In the genomic region with DNA sequence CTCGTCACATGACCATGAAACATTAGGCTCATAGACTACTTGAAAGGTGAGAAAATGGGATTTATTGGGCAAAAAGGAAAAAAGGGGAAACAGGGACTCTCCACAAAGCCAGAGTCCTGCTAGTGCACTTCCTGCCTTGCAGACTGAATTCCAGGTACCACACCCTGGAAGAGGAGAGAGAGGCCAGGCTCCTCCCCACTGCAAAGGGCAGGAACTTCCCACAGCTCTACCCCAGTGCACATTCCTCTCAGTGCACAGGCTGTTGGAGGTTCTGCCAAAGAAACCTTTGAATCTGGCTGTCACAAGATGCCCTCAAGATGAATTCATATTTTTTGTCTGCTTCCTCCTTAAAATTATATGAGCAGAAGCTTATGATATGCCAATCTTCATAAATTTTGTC, we compare ENCODE assay signal across 2 cellular contexts.
TF ChIP-seq lines count a peak whose summit lies in the region.

No MANE protein-coding gene starts in this region.

TF ChIP-seq in GM23338, 12 proteins besides CTCF, POLR2A, EP300 and RAD21 (continues in another document):
- TF ChIP-seq JUNB (IDR thresholded peaks at IDR 0.05; ENCODE audit: unreplicated experiment) (no peak), EZH2 (IDR thresholded peaks at IDR 0.05; ENCODE audit: low read depth, unreplicated experiment) (no peak), CREB1 (CRISPR knock-in tag; IDR thresholded peaks at IDR 0.05; ENCODE audit: low read depth) (no peak), ZNF114 (CRISPR knock-in tag; IDR thresholded peaks at IDR 0.05) (no peak), EZH2phosphoT487 (IDR thresholded peaks at IDR 0.05; ENCODE audit: unreplicated experiment) (no peak), STAT1 (IDR thresholded peaks at IDR 0.05; ENCODE audit: unreplicated experiment) (no peak), NANOG (IDR thresholded peaks at IDR 0.05; ENCODE audit: borderline replicate concordance) (no peak), POLR2AphosphoS5 (IDR thresholded peaks at IDR 0.05; ENCODE audit: low read depth) (no peak)
- TF ChIP-seq, protein P1, sequence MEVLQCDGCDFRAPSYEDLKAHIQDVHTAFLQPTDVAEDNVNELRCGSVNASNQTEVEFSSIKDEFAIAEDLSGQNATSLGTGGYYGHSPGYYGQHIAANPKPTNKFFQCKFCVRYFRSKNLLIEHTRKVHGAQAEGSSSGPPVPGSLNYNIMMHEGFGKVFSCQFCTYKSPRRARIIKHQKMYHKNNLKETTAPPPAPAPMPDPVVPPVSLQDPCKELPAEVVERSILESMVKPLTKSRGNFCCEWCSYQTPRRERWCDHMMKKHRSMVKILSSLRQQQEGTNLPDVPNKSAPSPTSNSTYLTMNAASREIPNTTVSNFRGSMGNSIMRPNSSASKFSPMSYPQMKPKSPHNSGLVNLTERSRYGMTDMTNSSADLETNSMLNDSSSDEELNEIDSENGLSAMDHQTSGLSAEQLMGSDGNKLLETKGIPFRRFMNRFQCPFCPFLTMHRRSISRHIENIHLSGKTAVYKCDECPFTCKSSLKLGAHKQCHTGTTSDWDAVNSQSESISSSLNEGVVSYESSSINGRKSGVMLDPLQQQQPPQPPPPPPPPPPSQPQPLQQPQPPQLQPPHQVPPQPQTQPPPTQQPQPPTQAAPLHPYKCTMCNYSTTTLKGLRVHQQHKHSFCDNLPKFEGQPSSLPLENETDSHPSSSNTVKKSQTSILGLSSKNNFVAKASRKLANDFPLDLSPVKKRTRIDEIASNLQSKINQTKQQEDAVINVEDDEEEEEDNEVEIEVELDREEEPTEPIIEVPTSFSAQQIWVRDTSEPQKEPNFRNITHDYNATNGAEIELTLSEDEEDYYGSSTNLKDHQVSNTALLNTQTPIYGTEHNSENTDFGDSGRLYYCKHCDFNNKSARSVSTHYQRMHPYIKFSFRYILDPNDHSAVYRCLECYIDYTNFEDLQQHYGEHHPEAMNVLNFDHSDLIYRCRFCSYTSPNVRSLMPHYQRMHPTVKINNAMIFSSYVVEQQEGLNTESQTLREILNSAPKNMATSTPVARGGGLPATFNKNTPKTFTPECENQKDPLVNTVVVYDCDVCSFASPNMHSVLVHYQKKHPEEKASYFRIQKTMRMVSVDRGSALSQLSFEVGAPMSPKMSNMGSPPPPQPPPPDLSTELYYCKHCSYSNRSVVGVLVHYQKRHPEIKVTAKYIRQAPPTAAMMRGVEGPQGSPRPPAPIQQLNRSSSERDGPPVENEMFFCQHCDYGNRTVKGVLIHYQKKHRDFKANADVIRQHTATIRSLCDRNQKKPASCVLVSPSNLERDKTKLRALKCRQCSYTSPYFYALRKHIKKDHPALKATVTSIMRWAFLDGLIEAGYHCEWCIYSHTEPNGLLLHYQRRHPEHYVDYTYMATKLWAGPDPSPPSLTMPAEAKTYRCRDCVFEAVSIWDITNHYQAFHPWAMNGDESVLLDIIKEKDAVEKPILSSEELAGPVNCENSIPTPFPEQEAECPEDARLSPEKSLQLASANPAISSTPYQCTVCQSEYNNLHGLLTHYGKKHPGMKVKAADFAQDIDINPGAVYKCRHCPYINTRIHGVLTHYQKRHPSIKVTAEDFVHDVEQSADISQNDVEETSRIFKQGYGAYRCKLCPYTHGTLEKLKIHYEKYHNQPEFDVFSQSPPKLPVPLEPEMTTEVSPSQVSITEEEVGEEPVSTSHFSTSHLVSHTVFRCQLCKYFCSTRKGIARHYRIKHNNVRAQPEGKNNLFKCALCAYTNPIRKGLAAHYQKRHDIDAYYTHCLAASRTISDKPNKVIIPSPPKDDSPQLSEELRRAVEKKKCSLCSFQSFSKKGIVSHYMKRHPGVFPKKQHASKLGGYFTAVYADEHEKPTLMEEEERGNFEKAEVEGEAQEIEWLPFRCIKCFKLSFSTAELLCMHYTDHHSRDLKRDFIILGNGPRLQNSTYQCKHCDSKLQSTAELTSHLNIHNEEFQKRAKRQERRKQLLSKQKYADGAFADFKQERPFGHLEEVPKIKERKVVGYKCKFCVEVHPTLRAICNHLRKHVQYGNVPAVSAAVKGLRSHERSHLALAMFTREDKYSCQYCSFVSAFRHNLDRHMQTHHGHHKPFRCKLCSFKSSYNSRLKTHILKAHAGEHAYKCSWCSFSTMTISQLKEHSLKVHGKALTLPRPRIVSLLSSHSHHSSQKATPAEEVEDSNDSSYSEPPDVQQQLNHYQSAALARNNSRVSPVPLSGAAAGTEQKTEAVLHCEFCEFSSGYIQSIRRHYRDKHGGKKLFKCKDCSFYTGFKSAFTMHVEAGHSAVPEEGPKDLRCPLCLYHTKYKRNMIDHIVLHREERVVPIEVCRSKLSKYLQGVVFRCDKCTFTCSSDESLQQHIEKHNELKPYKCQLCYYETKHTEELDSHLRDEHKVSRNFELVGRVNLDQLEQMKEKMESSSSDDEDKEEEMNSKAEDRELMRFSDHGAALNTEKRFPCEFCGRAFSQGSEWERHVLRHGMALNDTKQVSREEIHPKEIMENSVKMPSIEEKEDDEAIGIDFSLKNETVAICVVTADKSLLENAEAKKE (CRISPR knock-in tag; IDR thresholded peaks at IDR 0.05) = no peak
- TF ChIP-seq, protein P2, sequence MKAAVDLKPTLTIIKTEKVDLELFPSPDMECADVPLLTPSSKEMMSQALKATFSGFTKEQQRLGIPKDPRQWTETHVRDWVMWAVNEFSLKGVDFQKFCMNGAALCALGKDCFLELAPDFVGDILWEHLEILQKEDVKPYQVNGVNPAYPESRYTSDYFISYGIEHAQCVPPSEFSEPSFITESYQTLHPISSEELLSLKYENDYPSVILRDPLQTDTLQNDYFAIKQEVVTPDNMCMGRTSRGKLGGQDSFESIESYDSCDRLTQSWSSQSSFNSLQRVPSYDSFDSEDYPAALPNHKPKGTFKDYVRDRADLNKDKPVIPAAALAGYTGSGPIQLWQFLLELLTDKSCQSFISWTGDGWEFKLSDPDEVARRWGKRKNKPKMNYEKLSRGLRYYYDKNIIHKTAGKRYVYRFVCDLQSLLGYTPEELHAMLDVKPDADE (IDR thresholded peaks at IDR 0.05) = no peak

TF ChIP-seq in endothelial cell of umbilical vein, 7 proteins besides CTCF, POLR2A, EP300 and RAD21:
- TF ChIP-seq FOS (IDR thresholded peaks at IDR 0.05; ENCODE audit: borderline replicate concordance, insufficient read depth, low read length) = no peak
- no peak for TF ChIP-seq GATA2 (IDR thresholded peaks at IDR 0.05; ENCODE audit: insufficient read depth, insufficient read length, low read depth, low read length)
- no peak for TF ChIP-seq POLR2AphosphoS5 (IDR thresholded peaks at IDR 0.05; ENCODE audit: insufficient read depth, low read depth, low read length)
- no peak for TF ChIP-seq MYC (IDR thresholded peaks at IDR 0.05; ENCODE audit: low read depth, low read length)
